In the genomic region with DNA sequence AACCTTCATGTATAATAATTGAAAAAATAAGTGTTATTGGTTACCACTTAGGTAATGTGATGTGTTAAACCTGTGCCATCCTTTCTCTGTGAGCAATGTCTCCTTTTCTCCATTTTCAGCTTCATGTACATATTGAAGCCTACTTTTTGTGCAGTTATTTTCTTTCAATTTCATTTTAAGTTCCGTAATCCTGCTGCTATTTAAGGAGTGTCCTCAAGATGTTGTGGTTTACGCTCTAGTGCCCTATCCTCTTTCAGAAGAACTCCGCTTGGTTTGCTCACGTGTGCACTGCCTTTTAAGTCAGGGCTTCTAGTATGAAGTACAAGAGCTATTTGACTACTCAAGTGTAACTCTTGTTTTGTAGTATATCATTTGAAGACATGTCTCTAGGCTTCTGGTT, we compare ENCODE assay signal across 14 cellular contexts.
DNase-seq lines count a peak whose midpoint lies in the region; ATAC-seq, FAIRE-seq and TF ChIP-seq lines count a peak whose summit lies in the region.
"Had no signal": no experiment of that assay in that cellular context is flagged by ENCODE, and none has a peak within 500 bp of the region (broad histone marks: within the 10 kb centered on the region; RNA-seq: fewer than 3 reads in every experiment).

No MANE protein-coding gene starts in this region.

- H3K36me3 ChIP-seq in A673 (ENCODE audit: insufficient read depth, low read length, poor library complexity, severe bottlenecking), result no peaks in the 10 kb centered on the region
- no peaks in the 10 kb centered on the region for H3K36me3 ChIP-seq in pancreas

- DNase-seq in kidney tubule cell (ENCODE audit: low spot score), result peak; percentile 41
- no peak for DNase-seq in occipital lobe (lab: John Stamatoyannopoulos, UW)
- DNase-seq in activated effector memory CD4-positive, alpha-beta T cell treated with anti-CD3 and anti-CD28 coated beads, Interleukin-2, amount 50 U/mL, for 16 hours, result no peak
- DNase-seq in A673 (ENCODE audit: low spot score), result no peak
- no peak for DNase-seq in pancreas
- DNase-seq: activated T-cell treated with anti-CD3 and anti-CD28 coated beads, Interleukin-2, amount 50 U/mL, for 72 hours; Calu3; cortex of kidney; NCI-H1417; nucleus accumbens had no signal

- no peak for TF ChIP-seq CTCF in A673 (conservative IDR thresholded peaks at IDR 0.05; ENCODE audit: low read depth, low read length)
- no peak for TF ChIP-seq CTCF in pancreas (IDR thresholded peaks at IDR 0.05)

- intact Hi-C loops in A673 (cut with micrococcal nuclease; ENCODE audit: unreplicated experiment), result no loop called here
- intact Hi-C loops in pancreas (cut with DNase I), result no loop called here

- H3K27ac ChIP-seq in A673 (ENCODE audit: low read depth, low read length, poor library complexity, severe bottlenecking) (no peak overlapping the region), pancreas (no peak overlapping the region)

- H3K4me3 ChIP-seq in A673 (ENCODE audit: low read depth, low read length, poor library complexity, severe bottlenecking), result no peak overlapping the region
- no peak overlapping the region for H3K4me3 ChIP-seq in pancreas

- FAIRE-seq in pancreas (lab: Jason Lieb, UNC), result no peak
- FAIRE-seq: H1 had no signal

- BruUV-seq in A673 (replicated peaks; lab: Mats Ljungman, UMichigan), result no TSS peak

- ATAC-seq in GM18858 (IDR thresholded peaks at IDR 0.05; ENCODE audit: unreplicated experiment), result peak; percentile 100
- ATAC-seq in HG02623 (IDR thresholded peaks at IDR 0.05; ENCODE audit: unreplicated experiment), result peak; percentile 100
- ATAC-seq in HG03521 (IDR thresholded peaks at IDR 0.05; ENCODE audit: unreplicated experiment), result peak; percentile 99
- ATAC-seq in pancreas, result no peak
- ATAC-seq: activated T-cell treated with anti-CD3 and anti-CD28 coated beads, Interleukin-2, amount 50 U/mL, for 72 hours had no signal

- CTCF ChIA-PET in A673 (lab: Charles Lee), result no interaction called here

- H3K4me1 ChIP-seq in A673 (ENCODE audit: insufficient read depth, low read length, poor library complexity, severe bottlenecking), result no peaks in the 10 kb centered on the region
- H3K4me1 ChIP-seq in pancreas, result no peaks in the 10 kb centered on the region

- POLR2A ChIA-PET in A673 (lab: Charles Lee; ENCODE audit: low non-redundant PET), result no interaction called here

- WGBS in pancreas, 2 donors, result 65 to 80% methylated on average over 4 of the region's 4 CpGs

- H3K27me3 ChIP-seq in A673 (replicated peaks; ENCODE audit: insufficient read depth, low read depth, low read length, poor library complexity) (no peaks in the 10 kb centered on the region), pancreas (no peaks in the 10 kb centered on the region)

- H3K9me3 ChIP-seq in A673 (ENCODE audit: low read depth, low read length, poor library complexity, severe bottlenecking) (no peaks in the 10 kb centered on the region), pancreas (no peaks in the 10 kb centered on the region)

Comparison
In these comparisons a context has a peak if more than half of its experiments do, and no peak if none do; other contexts are left out.
1. ATAC-seq: peak in GM18858 (single experiment), HG02623 (single experiment) and HG03521 (single experiment); none in pancreas (0 of 4).